ENCODE assay signal across 26 cellular contexts in the genomic region with DNA sequence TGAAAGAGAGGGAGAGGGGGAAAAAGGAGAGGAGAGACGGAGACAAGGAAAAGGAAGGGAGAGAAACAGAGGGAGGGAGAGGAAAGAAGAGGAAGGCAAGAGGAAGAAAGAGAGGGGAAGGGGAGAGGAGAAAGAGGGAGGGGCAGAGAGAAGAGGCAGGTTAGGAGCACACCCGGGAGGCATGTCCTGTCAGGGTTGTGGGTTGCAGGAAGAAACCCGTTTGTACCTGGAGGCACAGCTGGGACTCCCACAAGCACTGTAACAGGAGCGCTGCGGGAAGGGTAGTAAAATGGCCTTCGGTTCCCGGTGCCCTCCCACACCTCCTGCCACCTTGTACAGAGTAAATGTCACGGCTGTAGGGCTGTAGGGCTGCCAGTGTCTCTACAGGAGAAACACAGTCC. TPM values are rescaled to one million over a fixed set of nuclear protein-coding genes. Genes with fewer than 3 reads are reported as not detected.
DNase-seq lines count a peak whose midpoint lies in the region; ATAC-seq and TF ChIP-seq lines count a peak whose summit lies in the region.
"Had no signal": no experiment of that assay in that cellular context is flagged by ENCODE, and none has a peak within 500 bp of the region (broad histone marks: within the 10 kb centered on the region; RNA-seq: fewer than 3 reads in every experiment).

No MANE protein-coding gene starts in this region.

- H3K79me1 ChIP-seq in H9 (ENCODE audit: insufficient read depth, low read depth, low read length, poor library complexity, severe bottlenecking) = peaks cover 18% of the 10 kb centered on the region

- no peak for TF ChIP-seq CTCF in H9 (conservative IDR thresholded peaks at IDR 0.05)

- H4K5ac ChIP-seq in H9 (ENCODE audit: insufficient read length, low read depth, low read length) = no peak overlapping the region

- CTCF ChIA-PET in HEK293T (lab: Yijun Ruan, JAX) = no interaction called here

- H2AFZ ChIP-seq in H9 (ENCODE audit: low read length) = no peak overlapping the region

- H3K4ac ChIP-seq in H9 (ENCODE audit: low read depth, low read length) = no peak overlapping the region

- peaks cover 68 to 77% of the 10 kb centered on the region in 2 experiments for H3K4me1 Mint-ChIP-seq in H9
- H3K4me1 Mint-ChIP-seq in T-helper 17 cell = no peaks in the 10 kb centered on the region
- H3K4me1 Mint-ChIP-seq: activated CD4-positive, alpha-beta memory T cell treated with anti-CD3 and anti-CD28 coated beads, Interleukin-2, amount 10 ng/mL, durations not matched to agents 7 days and 5 days; activated T-helper 17 cell treated with anti-CD3 and anti-CD28 coated beads, Interleukin-2, amount 50 U/mL, for 72 hours; immature natural killer cell; stimulated activated memory B cell treated with anti-CD40 and anti-IgM and Interleukin-4, amounts not matched to agents 10 μg/mL and 1 μg/mL and 100 μg/mL, for 72 hours had no signal

- H4K20me1 ChIP-seq in H9 (ENCODE audit: control insufficient read depth, insufficient read depth, insufficient read length) = no peaks in the 10 kb centered on the region

- POLR2A ChIA-PET in HEK293T (lab: Yijun Ruan, JAX) = no interaction called here

- WGBS in H9 (ENCODE audit: extremely low coverage, insufficient read length, low lambda C conversion rate) = no CpG with 5 or more reads among the region's 8 CpGs
- WGBS in ectodermal cell, 2 experiments = 82 to 84% methylated on average over 8 of the region's 8 CpGs

- H3K14ac ChIP-seq in H9 (ENCODE audit: insufficient read depth, low read length) = no peak overlapping the region

- no peak overlapping the region for H2AK5ac ChIP-seq in H9 (ENCODE audit: insufficient read length, low read length)

- H3K27ac ChIP-seq in H9 (ENCODE audit: insufficient read length, low read depth, low read length) (no peak overlapping the region), ectodermal cell (ENCODE audit: insufficient read depth, low read depth, low read length, poor library complexity, severe bottlenecking) (peak overlapping the region; percentile 16), substantia nigra (ENCODE audit: low read depth, low read length, poor library complexity, severe bottlenecking) (peak overlapping the region; percentile 68)
- H3K27ac ChIP-seq: KMS-11 had no signal

- ATAC-seq in T-helper 17 cell = no peak
- ATAC-seq: activated T-helper 17 cell treated with anti-CD3 and anti-CD28 coated beads, Interleukin-2, amount 50 U/mL, for 72 hours; HCT116; stimulated activated memory B cell treated with anti-CD40 and anti-IgM and Interleukin-4, amounts not matched to agents 10 μg/mL and 1 μg/mL and 100 μg/mL, for 72 hours had no signal

- H3K4me2 ChIP-seq in H9 (ENCODE audit: insufficient read depth, insufficient read length, low read length) = no peak overlapping the region
- H3K4me2 ChIP-seq: KMS-11 had no signal

- no peaks in the 10 kb centered on the region for H3K23me2 ChIP-seq in H9 (ENCODE audit: insufficient read length, low read depth, low read length, poor library complexity, severe bottlenecking)

- H3K4me3 ChIP-seq in ectodermal cell (ENCODE audit: insufficient read depth, low read depth, low read length) = no peak overlapping the region

- H3K27ac Mint-ChIP-seq in H9 (peak overlapping the region; percentile 56 to 89 (median 84); a peak in 4 of 7 replicates), T-helper 17 cell (no peak overlapping the region)
- H3K27ac Mint-ChIP-seq: activated CD4-positive, alpha-beta memory T cell treated with anti-CD3 and anti-CD28 coated beads, Interleukin-2, amount 10 ng/mL, durations not matched to agents 7 days and 5 days; activated naive CD8-positive, alpha-beta T cell; activated T-helper 17 cell treated with anti-CD3 and anti-CD28 coated beads, Interleukin-2, amount 50 U/mL, for 72 hours; immature natural killer cell; stimulated activated memory B cell treated with anti-CD40 and anti-IgM and Interleukin-4, amounts not matched to agents 10 μg/mL and 1 μg/mL and 100 μg/mL, for 72 hours had no signal

- H2BK15ac ChIP-seq in H9 (ENCODE audit: low read depth, low read length) = no peak overlapping the region

- no peak overlapping the region for H3T11ph ChIP-seq in H9 (ENCODE audit: low read length)

- no peak overlapping the region for H4K91ac ChIP-seq in H9 (ENCODE audit: insufficient read length, low read depth, low read length)

- no peak overlapping the region for H3K9ac ChIP-seq in H9 (ENCODE audit: extremely low read depth, insufficient read length, low read length)
- H3K9ac ChIP-seq: KMS-11 had no signal

- no peak overlapping the region for H4K8ac ChIP-seq in H9 (replicated peaks; ENCODE audit: insufficient read length, low read depth, low read length)

- H3K27me3 ChIP-seq in H9 (ENCODE audit: insufficient read depth, low read length) (no peaks in the 10 kb centered on the region), ectodermal cell (ENCODE audit: control insufficient read depth, insufficient read depth, low read length, poor library complexity, severe bottlenecking) (no peaks in the 10 kb centered on the region)

- H3K4me1 ChIP-seq in H9 (ENCODE audit: insufficient read depth, low read length) = peaks cover 24% of the 10 kb centered on the region
- peaks cover 22% of the 10 kb centered on the region for H3K4me1 ChIP-seq in ectodermal cell (ENCODE audit: control insufficient read depth, insufficient read depth, low read length)

- no peak overlapping the region for H2BK20ac ChIP-seq in H9 (ENCODE audit: low read depth, low read length, poor library complexity, severe bottlenecking)

- no peak overlapping the region for H3K23ac ChIP-seq in H9 (ENCODE audit: insufficient read length, low read depth, low read length)

- no peak overlapping the region for H2BK5ac ChIP-seq in H9 (ENCODE audit: insufficient read length, low read length)

- H2BK120ac ChIP-seq in H9 (ENCODE audit: low read depth, low read length, poor library complexity, severe bottlenecking) = no peak overlapping the region

- H3K4me3 Mint-ChIP-seq in H9 = no peak overlapping the region; a peak in 1 of 5 replicates
- no peak overlapping the region for H3K4me3 Mint-ChIP-seq in T-helper 17 cell
- H3K4me3 Mint-ChIP-seq: activated CD4-positive, alpha-beta memory T cell treated with anti-CD3 and anti-CD28 coated beads, Interleukin-2, amount 10 ng/mL, durations not matched to agents 7 days and 5 days; activated naive CD8-positive, alpha-beta T cell; activated T-helper 17 cell treated with anti-CD3 and anti-CD28 coated beads, Interleukin-2, amount 50 U/mL, for 72 hours; immature natural killer cell; stimulated activated memory B cell treated with anti-CD40 and anti-IgM and Interleukin-4, amounts not matched to agents 10 μg/mL and 1 μg/mL and 100 μg/mL, for 72 hours had no signal

- no peaks in the 10 kb centered on the region for H3K9me3 ChIP-seq in H9 (ENCODE audit: control insufficient read depth, low read depth, low read length)
- no peaks in the 10 kb centered on the region for H3K9me3 ChIP-seq in ectodermal cell (ENCODE audit: control insufficient read depth, low read length)
- H3K9me3 ChIP-seq in T-helper 17 cell (ENCODE audit: control insufficient read depth, low read length, poor library complexity, severe bottlenecking) = no peaks in the 10 kb centered on the region

- H3K36me3 ChIP-seq in ectodermal cell (ENCODE audit: control insufficient read depth, insufficient read depth, low read length) = peaks cover 23% of the 10 kb centered on the region

- H3K36me3 Mint-ChIP-seq in H9 (ENCODE audit: insufficient read depth in 1 of 3, low read depth in 3 of 3) (peaks cover 10 to 57% (median 43%) of the 10 kb centered on the region in 3 experiments; a peak in 6 of 7 replicates), T-helper 17 cell (ENCODE audit: low read depth) (no peaks in the 10 kb centered on the region)
- H3K36me3 Mint-ChIP-seq: activated naive CD8-positive, alpha-beta T cell; immature natural killer cell; stimulated activated memory B cell treated with anti-CD40 and anti-IgM and Interleukin-4, amounts not matched to agents 10 μg/mL and 1 μg/mL and 100 μg/mL, for 72 hours had no signal

- H3K9me3 Mint-ChIP-seq in H9 = no peaks in the 10 kb centered on the region
- H3K9me3 Mint-ChIP-seq: activated CD4-positive, alpha-beta memory T cell treated with anti-CD3 and anti-CD28 coated beads, Interleukin-2, amount 10 ng/mL, durations not matched to agents 7 days and 5 days; activated T-helper 17 cell treated with anti-CD3 and anti-CD28 coated beads, Interleukin-2, amount 50 U/mL, for 72 hours; immature natural killer cell had no signal

- H3K27me3 Mint-ChIP-seq in H9 (ENCODE audit: low read depth) (no peaks in the 10 kb centered on the region; the same call in 1 of the 2 replicates), T-helper 17 cell (peaks cover 10% of the 10 kb centered on the region)
- H3K27me3 Mint-ChIP-seq: activated CD4-positive, alpha-beta memory T cell treated with anti-CD3 and anti-CD28 coated beads, Interleukin-2, amount 10 ng/mL, durations not matched to agents 7 days and 5 days; activated naive CD8-positive, alpha-beta T cell; activated T-helper 17 cell treated with anti-CD3 and anti-CD28 coated beads, Interleukin-2, amount 50 U/mL, for 72 hours; stimulated activated memory B cell treated with anti-CD40 and anti-IgM and Interleukin-4, amounts not matched to agents 10 μg/mL and 1 μg/mL and 100 μg/mL, for 72 hours had no signal

- H3K18ac ChIP-seq in H9 (ENCODE audit: insufficient read length, low read depth, low read length) = no peak overlapping the region

- H3K56ac ChIP-seq in H9 (ENCODE audit: insufficient read length, low read depth, low read length) = no peak overlapping the region

- peaks cover 67% of the 10 kb centered on the region for H3K79me2 ChIP-seq in H9 (ENCODE audit: insufficient read depth, low read length)

- DNase-seq in H9 (no peak), mesenteric fat pad (ENCODE audit: low spot score) (peak; percentile 75), substantia nigra (lab: John Stamatoyannopoulos, UW) (no peak), HEK293T (ENCODE audit: extremely low spot score) (no peak), COLO668 (lab: John Stamatoyannopoulos, UW; ENCODE audit: unreplicated experiment) (no peak), T-helper 17 cell (no peak)
- no peak for DNase-seq in activated effector memory CD4-positive, alpha-beta T cell treated with anti-CD3 and anti-CD28 coated beads, Interleukin-2, amount 50 U/mL, for 16 hours
- DNase-seq: ACHN; activated CD4-positive, alpha-beta memory T cell treated with anti-CD3 and anti-CD28 coated beads, Interleukin-2, amount 10 ng/mL, durations not matched to agents 7 days and 5 days; activated CD4-positive, CD25-positive, alpha-beta regulatory T cell treated with anti-CD3 and anti-CD28 coated beads, Interleukin-2, amount 50 U/mL, for 72 hours; aorta; DND-41; hypothalamus; immature natural killer cell; NCI-H146; NCI-H2107; NCI-H446 treated with DMSO at 0.1 percent for 48 hours; posterior cingulate gyrus; stimulated activated CD4-positive, alpha-beta T cell treated with anti-CD3 and anti-CD28 coated beads, Interleukin-4, amount 100 ng/mL, for 4 hours had no signal

- no peak overlapping the region for H2BK12ac ChIP-seq in H9 (ENCODE audit: insufficient read length, low read depth, low read length)

TF ChIP-seq in HEK293T, 16 proteins besides CTCF, POLR2A, EP300 and RAD21 (continues in another document):
- TF ChIP-seq L3MBTL2 (conservative IDR thresholded peaks at IDR 0.05) = no peak; the same call in 1 of the 2 replicates

RNA-seq across cellular contexts. Expression of a gene that starts 24.7 kb away (rescaled TPM):
- 133 and 135 TPM in 2 replicates for total RNA-seq in H9 (2021)
- 315 TPM for polyA plus RNA-seq in ectodermal cell (2013, experiment 1 of 4)
- 406 TPM for polyA plus RNA-seq in ectodermal cell (2013, experiment 2 of 4)
- 247 TPM for polyA plus RNA-seq in ectodermal cell (2013, experiment 3 of 4)
- 291 TPM for polyA plus RNA-seq in ectodermal cell (2013, experiment 4 of 4)
- total RNA-seq in mesenteric fat pad = 1.4 TPM
- total RNA-seq in T-helper 17 cell = under 1 TPM; 0.31 to 0.82 TPM
- total RNA-seq: activated T-helper 17 cell treated with anti-CD3 and anti-CD28 coated beads, Interleukin-2, amount 50 U/mL, for 72 hours; T-helper 1 cell treated with Interleukin-12 subunit alpha and Interleukin-12 subunit beta and Interleukin-4 antibody, amounts not matched to agents 30 ng/mL and 1 ng/mL, for 36 hours had no signal
- polyA plus RNA-seq: immature natural killer cell had no signal

Comparison
In these comparisons a context has a peak if more than half of its experiments do, and no peak if none do; other contexts are left out.
1. RNA of a gene that starts 24.7 kb away (total RNA-seq): 133 to 135 TPM in H9; 1.4 TPM in mesenteric fat pad (single experiment) and 0.31 to 0.82 TPM in T-helper 17 cell; every median in the first group is over 10 times any median in the second.